In genomic region chr2:185372188-185372587, GRCh38 we compare ENCODE assay signal across 1 cellular context.
TF ChIP-seq lines count a peak whose summit lies in the region.

No MANE protein-coding gene starts in this region.

TF ChIP-seq in SK-N-SH, 30 proteins besides CTCF, POLR2A, EP300 and RAD21 (continued from another document):
- TF ChIP-seq CHD2 (IDR thresholded peaks at IDR 0.05; ENCODE audit: low read length, partially characterized antibody) (no peak), NRF1 (IDR thresholded peaks at IDR 0.05; ENCODE audit: low read depth, low read length) (no peak), PBX3 (IDR thresholded peaks at IDR 0.05) (no peak), RFX5 (IDR thresholded peaks at IDR 0.05; ENCODE audit: low read length) (no peak)
